Comparison of ENCODE assay signal across 15 cellular contexts in the genomic region with DNA sequence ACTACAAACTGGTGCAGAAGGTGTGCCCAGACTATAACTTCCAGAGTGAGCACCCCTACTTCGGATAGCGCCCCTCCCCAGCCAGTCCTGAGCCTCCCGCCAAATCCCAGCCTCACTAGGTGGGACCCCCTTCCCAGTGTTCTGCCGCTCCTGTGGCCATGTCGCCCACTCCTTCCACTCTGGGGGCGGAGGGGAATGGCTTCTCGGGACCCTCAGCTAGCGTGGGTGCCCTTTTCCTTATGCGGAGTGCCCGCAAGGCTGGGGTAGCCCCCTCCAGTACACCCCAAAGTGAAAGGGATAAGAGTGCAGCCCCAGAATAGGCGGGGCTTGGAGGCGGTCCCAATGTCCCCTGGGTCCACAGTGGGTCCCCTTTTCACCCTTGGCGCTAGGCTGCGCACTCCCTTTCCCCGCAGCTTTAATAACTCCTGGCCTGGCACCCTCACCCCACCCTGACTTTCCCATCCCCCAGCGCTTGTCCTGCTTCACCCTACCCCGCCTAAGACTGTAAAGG. TPM values are rescaled to one million over a fixed set of nuclear protein-coding genes. Genes with fewer than 3 reads are reported as not detected.
DNase-seq lines count a peak whose midpoint lies in the region; ATAC-seq, FAIRE-seq and TF ChIP-seq lines count a peak whose summit lies in the region.
"Had no signal": no experiment of that assay in that cellular context is flagged by ENCODE, and none has a peak within 500 bp of the region (broad histone marks: within the 10 kb centered on the region; RNA-seq: fewer than 3 reads in every experiment).

No MANE protein-coding gene starts in this region.

- TF ChIP-seq CTCF in MM.1S (IDR thresholded peaks at IDR 0.05; ENCODE audit: low read length) (no peak), GM12878 (IDR thresholded peaks at IDR 0.05 in 2 of 3, conservative IDR thresholded peaks at IDR 0.05 in 1 of 3; ENCODE audit: control insufficient read depth in 2 of 3, extremely low read depth in 1 of 3, insufficient read depth in 1 of 3, low read depth in 3 of 3, low read length in 3 of 3) (no peak)

- POLR2A ChIA-PET in GM12878 (lab: Charles Lee) = no interaction called here

- H3K4me1 ChIP-seq in MM.1S (ENCODE audit: low read length) (peaks cover 16% of the 10 kb centered on the region), GM12878 (ENCODE audit: control insufficient read depth, insufficient read depth, low read length) (peaks cover 22% of the 10 kb centered on the region)

- no peak for TF ChIP-seq RAD21 in GM12878 (IDR thresholded peaks at IDR 0.05; ENCODE audit: insufficient read depth, low read depth, low read length)

- H3K4me2 ChIP-seq in MM.1S (ENCODE audit: low read depth, low read length) (peak overlapping the region; percentile 33; the same call in 1 of the 2 replicates), GM12878 (ENCODE audit: control insufficient read depth, insufficient read depth) (peak overlapping the region; percentile 38; the same call in 1 of the 2 replicates)

- RAD21 ChIA-PET in GM12878 (lab: Charles Lee; ENCODE audit: unreplicated experiment) = interaction anchor here (1.9 kb wide), 1 partner anchor 12 kb away, joined by 9 read pairs; no protein-coding TSS in a partner anchor

- H3K36me3 ChIP-seq in MM.1S (replicated peaks; ENCODE audit: insufficient read depth, low read length) (no peaks in the 10 kb centered on the region), GM12878 (ENCODE audit: control insufficient read depth in 2 of 2, insufficient read depth in 2 of 2, low read length in 1 of 2) (no peaks in the 10 kb centered on the region)
- H3K36me3 ChIP-seq: cardiac muscle cell, ovary, vagina had no signal

- ATAC-seq in GM12878 = no peak
- no peak for ATAC-seq in stimulated activated effector memory CD8-positive, alpha-beta T cell treated with anti-CD3 and anti-CD28 coated beads, Interleukin-12 subunit alpha, Interleukin-12 subunit beta, amount 100 ng/mL, for 72 hours
- ATAC-seq in GM19395 (IDR thresholded peaks at IDR 0.05; ENCODE audit: unreplicated experiment) = no peak
- ATAC-seq in GM21786 (IDR thresholded peaks at IDR 0.05; ENCODE audit: unreplicated experiment) = no peak
- no peak for ATAC-seq in HG03354 (IDR thresholded peaks at IDR 0.05; ENCODE audit: poor library complexity, severe bottlenecking, unreplicated experiment)
- ATAC-seq: heart left ventricle had no signal

- FAIRE-seq in GM12878 (lab: Jason Lieb, UNC) = no peak

- intact Hi-C loops in activated naive CD4-positive, alpha-beta T cell treated with anti-CD3 and anti-CD28 coated beads for 36 hours (cut with micrococcal nuclease) = loop anchor here (2.0 to 10.0 kb wide), 2 partner anchors 13 to 619 kb away; a partner anchor contains a TSS
- intact Hi-C loops in GM12878 (cut with micrococcal nuclease; ENCODE audit: unreplicated experiment) = no loop called here

- in situ Hi-C loops in GM12878 (cut with MboI) = no loop called here

- no peak overlapping the region for H3K27ac Mint-ChIP-seq in activated naive CD4-positive, alpha-beta T cell treated with anti-CD3 and anti-CD28 coated beads for 36 hours
- H3K27ac Mint-ChIP-seq in stimulated activated effector memory CD8-positive, alpha-beta T cell treated with anti-CD3 and anti-CD28 coated beads, Interleukin-12 subunit alpha, Interleukin-12 subunit beta, amount 100 ng/mL, for 72 hours = no peak overlapping the region
- H3K27ac Mint-ChIP-seq: mesothelial cell of epicardium had no signal

- no peak for TF ChIP-seq EP300 in GM12878 (IDR thresholded peaks at IDR 0.05; ENCODE audit: borderline replicate concordance in 1 of 2, control insufficient read depth in 1 of 2, low read depth in 2 of 2, low read length in 2 of 2)

- CTCF ChIA-PET in activated naive CD4-positive, alpha-beta T cell treated with anti-CD3 and anti-CD28 coated beads for 36 hours (lab: Charles Lee) = interaction anchor here (0.6 to 12.9 kb wide), 6 partner anchors 8 to 227 kb away, joined by 3 to 290 read pairs (median 6); a partner anchor contains a TSS
- CTCF ChIA-PET in GM12878 (lab: Yijun Ruan, JAX) = interaction anchor here (0.5 to 7.8 kb wide), 5 partner anchors 8 to 229 kb away, joined by 3 to 202 read pairs (median 12); a partner anchor contains a TSS

- SMC1A ChIA-PET in GM12878 (lab: Charles Lee; ENCODE audit: uncharacterized antibody, unreplicated experiment) = interaction anchor here (1.0 to 1.3 kb wide), 2 partner anchors 12 to 18 kb away, joined by 3 to 4 read pairs; no protein-coding TSS in a partner anchor

- H3K27me3 Mint-ChIP-seq in activated naive CD4-positive, alpha-beta T cell treated with anti-CD3 and anti-CD28 coated beads for 36 hours (ENCODE audit: low read depth) = peaks cover 59% of the 10 kb centered on the region

- BruUV-seq in GM12878 (replicated peaks; lab: Mats Ljungman, UMichigan) = no TSS peak

- H3K27me3 ChIP-seq in MM.1S (replicated peaks; ENCODE audit: insufficient read depth, low read length) (peaks cover 45% of the 10 kb centered on the region), GM12878 (replicated peaks in 1 of 2; ENCODE audit: control insufficient read depth in 2 of 2, insufficient read depth in 2 of 2, low read length in 1 of 2) (peaks cover 13 to 17% of the 10 kb centered on the region in 2 experiments; a peak in 3 of 4 replicates)

- peaks cover 13% of the 10 kb centered on the region for H3K36me3 Mint-ChIP-seq in activated naive CD4-positive, alpha-beta T cell treated with anti-CD3 and anti-CD28 coated beads for 36 hours (ENCODE audit: low read depth)
- peaks cover 29% of the 10 kb centered on the region for H3K36me3 Mint-ChIP-seq in stimulated activated effector memory CD8-positive, alpha-beta T cell treated with anti-CD3 and anti-CD28 coated beads, Interleukin-12 subunit alpha, Interleukin-12 subunit beta, amount 100 ng/mL, for 72 hours
- H3K36me3 Mint-ChIP-seq: mesothelial cell of epicardium had no signal

- H3K27ac ChIP-seq in MM.1S (ENCODE audit: low read length) = no peak overlapping the region
- H3K27ac ChIP-seq in GM12878 (ENCODE audit: control insufficient read depth, insufficient read depth) = no peak overlapping the region
- H3K27ac ChIP-seq: cardiac muscle cell, heart left ventricle, ovary, vagina had no signal

- H3K4me3 ChIP-seq in MM.1S (ENCODE audit: low read length) = no peak overlapping the region
- H3K4me3 ChIP-seq in GM12878 = no peak overlapping the region
- H3K4me3 ChIP-seq: ovary, skin epidermis, vagina had no signal

- no peak for TF ChIP-seq POLR2A in GM12878 (IDR thresholded peaks at IDR 0.05; ENCODE audit: low read depth, low read length)

- no peaks in the 10 kb centered on the region for H3K9me2 ChIP-seq in MM.1S (replicated peaks; ENCODE audit: insufficient read depth, low read length)

- H3K9me3 Mint-ChIP-seq in activated naive CD4-positive, alpha-beta T cell treated with anti-CD3 and anti-CD28 coated beads for 36 hours = no peaks in the 10 kb centered on the region
- no peaks in the 10 kb centered on the region for H3K9me3 Mint-ChIP-seq in stimulated activated effector memory CD8-positive, alpha-beta T cell treated with anti-CD3 and anti-CD28 coated beads, Interleukin-12 subunit alpha, Interleukin-12 subunit beta, amount 100 ng/mL, for 72 hours
- H3K9me3 Mint-ChIP-seq: mesothelial cell of epicardium had no signal

- peaks cover 13% of the 10 kb centered on the region for H3K79me2 ChIP-seq in MM.1S (ENCODE audit: low read length)
- peaks cover 13% of the 10 kb centered on the region for H3K79me2 ChIP-seq in GM12878 (ENCODE audit: control insufficient read depth, insufficient read depth, low read length)

- no peak for DNase-seq in activated naive CD4-positive, alpha-beta T cell treated with anti-CD3 and anti-CD28 coated beads for 36 hours
- no peak for DNase-seq in activated naive CD4-positive, alpha-beta T cell (lab: John Stamatoyannopoulos, UW)
- no peak for DNase-seq in MM.1S
- no peak for DNase-seq in GM12878 (ENCODE audit: low read depth, low spot score)
- DNase-seq in stimulated activated effector memory CD8-positive, alpha-beta T cell treated with anti-CD3 and anti-CD28 coated beads, Interleukin-12 subunit alpha, Interleukin-12 subunit beta, amount 100 ng/mL, for 72 hours (ENCODE audit: low spot score in 2 of 2) = no peak
- DNase-seq: DMS 273 treated with DMSO at 0.1 percent for 48 hours had no signal

- peaks cover 47% of the 10 kb centered on the region for H3K4me1 Mint-ChIP-seq in activated naive CD4-positive, alpha-beta T cell treated with anti-CD3 and anti-CD28 coated beads for 36 hours (ENCODE audit: low read depth)
- peaks cover 77% of the 10 kb centered on the region for H3K4me1 Mint-ChIP-seq in stimulated activated effector memory CD8-positive, alpha-beta T cell treated with anti-CD3 and anti-CD28 coated beads, Interleukin-12 subunit alpha, Interleukin-12 subunit beta, amount 100 ng/mL, for 72 hours

- H3K9ac ChIP-seq in MM.1S (ENCODE audit: low read length) (no peak overlapping the region), GM12878 (ENCODE audit: control insufficient read depth, insufficient read depth, low read length) (no peak overlapping the region)

- no peaks in the 10 kb centered on the region for H3F3A ChIP-seq in MM.1S (ENCODE audit: insufficient read depth, low read length)

- no peaks in the 10 kb centered on the region for H4K20me1 ChIP-seq in MM.1S (ENCODE audit: insufficient read depth, low read length)
- H4K20me1 ChIP-seq in GM12878 (ENCODE audit: control insufficient read depth, insufficient read depth) = no peaks in the 10 kb centered on the region

- 25% methylated on average over 17 of the region's 17 CpGs for WGBS in GM12878 (ENCODE audit: insufficient coverage, insufficient replicate concordance, low lambda C conversion rate, missing lambda C conversion rate)

- H2AFZ ChIP-seq in MM.1S (ENCODE audit: low read length) = peak overlapping the region; percentile 15; the same call in 1 of the 2 replicates
- no peak overlapping the region for H2AFZ ChIP-seq in GM12878 (ENCODE audit: control insufficient read depth, low read depth, low read length)

- peak overlapping the region; percentile 62 for H3K4me3 Mint-ChIP-seq in activated naive CD4-positive, alpha-beta T cell treated with anti-CD3 and anti-CD28 coated beads for 36 hours
- peak overlapping the region; percentile 55 for H3K4me3 Mint-ChIP-seq in stimulated activated effector memory CD8-positive, alpha-beta T cell treated with anti-CD3 and anti-CD28 coated beads, Interleukin-12 subunit alpha, Interleukin-12 subunit beta, amount 100 ng/mL, for 72 hours

- no peaks in the 10 kb centered on the region for H3K9me3 ChIP-seq in MM.1S (replicated peaks; ENCODE audit: insufficient read depth, low read length)
- no peaks in the 10 kb centered on the region for H3K9me3 ChIP-seq in GM12878 (replicated peaks; ENCODE audit: control insufficient read depth, insufficient read depth, low read length)
- H3K9me3 ChIP-seq: heart left ventricle, ovary, vagina had no signal

RNA-seq across cellular contexts. Expression of a gene that starts 3.8 kb away (rescaled TPM):
- total RNA-seq in activated naive CD4-positive, alpha-beta T cell treated with anti-CD3 and anti-CD28 coated beads for 36 hours = 100 to 1,000 TPM; 542 to 552 TPM
- 103 and 117 TPM in 2 replicates for total RNA-seq in GM12878 (2013; cell fraction: nucleolus; rRNA removed)
- total RNA-seq in GM12878 (2014; rRNA removed) = 247 and 292 TPM in 2 replicates
- total RNA-seq in GM12878 (2014; rRNA removed; fragmentation: Illumina TruSeq; extraction: Trizol) = 147 and 158 TPM in 2 replicates
- total RNA-seq in GM12878 (2021) = 288 and 297 TPM in 2 replicates
- 113 TPM for polyA plus RNA-seq in GM12878 (2011; ENCODE audit: low read depth)
- 93.5 and 253 TPM in 2 replicates for polyA plus RNA-seq in GM12878 (2011; rRNA removed)
- polyA plus RNA-seq in GM12878 (2011; cell fraction: cytosol; rRNA removed) = 380 and 408 TPM in 2 replicates
- 498 and 628 TPM in 2 replicates for polyA plus RNA-seq in GM12878 (2011; cell fraction: nucleus; rRNA removed)
- 207 and 235 TPM in 2 replicates for polyA plus RNA-seq in GM12878 (2012)
- polyA plus RNA-seq in GM12878 (2014; fragmentation: Illumina TruSeq; extraction: Trizol) = 96.4 and 282 TPM in 2 replicates
- 10 to 100 TPM; 57.0 to 65.6 TPM for polyA plus RNA-seq in GM12878 (2014; fragmentation: Nextera tagmentation; extraction: Ambion mirVana)
- 193 and 221 TPM in 2 replicates for polyA plus RNA-seq in GM12878 (2014; rRNA removed)
- 100 to 1,000 TPM; 153 to 178 TPM for polyA plus RNA-seq in GM12878 (2016; fragmentation: Nextera tagmentation; extraction: Ambion mirVana)
- polyA minus RNA-seq in GM12878 (2011; rRNA and poly(A)+ RNA removed) = 217 and 275 TPM in 2 replicates
- 110 and 146 TPM in 2 replicates for polyA minus RNA-seq in GM12878 (2011; cell fraction: cytosol; rRNA and poly(A)+ RNA removed)
- 118 and 173 TPM in 2 replicates for polyA minus RNA-seq in GM12878 (2011; cell fraction: nucleus; rRNA and poly(A)+ RNA removed)

RNA-seq across cellular contexts. Expression of a gene that starts 9.1 kb away (rescaled TPM):
- under 1 TPM; 0.25 to 0.79 TPM for total RNA-seq in activated naive CD4-positive, alpha-beta T cell treated with anti-CD3 and anti-CD28 coated beads for 36 hours
- 0.48 TPM in 1 of 2 replicates, not detected in the other for total RNA-seq in GM12878 (2013; cell fraction: nucleolus; rRNA removed)
- total RNA-seq in GM12878 (2014; rRNA removed) (not detected in 2 replicates), GM12878 (2014; rRNA removed; fragmentation: Illumina TruSeq; extraction: Trizol) (not detected in 2 replicates), GM12878 (2021) (0.19 and 0.26 TPM in 2 replicates)
- not detected for polyA plus RNA-seq in GM12878 (2011; ENCODE audit: low read depth)
- polyA plus RNA-seq in GM12878 (2011; rRNA removed) (not detected in 2 replicates), GM12878 (2014; fragmentation: Illumina TruSeq; extraction: Trizol) (0.03 TPM in 1 of 2 replicates, not detected in the other), GM12878 (2014; fragmentation: Nextera tagmentation; extraction: Ambion mirVana) (not detected), GM12878 (2014; rRNA removed) (not detected in 2 replicates), GM12878 (2016; fragmentation: Nextera tagmentation; extraction: Ambion mirVana) (not detected)
- 0.12 TPM in 1 of 2 replicates, not detected in the other for polyA plus RNA-seq in GM12878 (2011; cell fraction: cytosol; rRNA removed)
- 0.29 and 0.58 TPM in 2 replicates for polyA plus RNA-seq in GM12878 (2011; cell fraction: nucleus; rRNA removed)
- 0.46 and 0.54 TPM in 2 replicates for polyA plus RNA-seq in GM12878 (2012)
- not detected in 2 replicates for polyA minus RNA-seq in GM12878 (2011; rRNA and poly(A)+ RNA removed)
- polyA minus RNA-seq in GM12878 (2011; cell fraction: cytosol; rRNA and poly(A)+ RNA removed) = not detected in 2 replicates
- not detected in 2 replicates for polyA minus RNA-seq in GM12878 (2011; cell fraction: nucleus; rRNA and poly(A)+ RNA removed)

RNA-seq across cellular contexts. Expression of a gene that starts 25.3 kb away (rescaled TPM):
- total RNA-seq in activated naive CD4-positive, alpha-beta T cell treated with anti-CD3 and anti-CD28 coated beads for 36 hours = 1 to 10 TPM in 1 of 2 experiments, under 1 TPM in 1; 0.93 to 1.5 TPM
- total RNA-seq in GM12878 (2013; cell fraction: nucleolus; rRNA removed) = 3.2 and 4.8 TPM in 2 replicates
- 2.7 and 3.6 TPM in 2 replicates for total RNA-seq in GM12878 (2014; rRNA removed)
- total RNA-seq in GM12878 (2014; rRNA removed; fragmentation: Illumina TruSeq; extraction: Trizol) = 3.3 and 4.0 TPM in 2 replicates
- 5.5 and 5.7 TPM in 2 replicates for total RNA-seq in GM12878 (2021)
- polyA plus RNA-seq in GM12878 (2011; ENCODE audit: low read depth) = 3.8 TPM
- polyA plus RNA-seq in GM12878 (2011; rRNA removed) = 8.8 and 10.4 TPM in 2 replicates
- 7.2 and 7.5 TPM in 2 replicates for polyA plus RNA-seq in GM12878 (2011; cell fraction: cytosol; rRNA removed)
- 9.9 and 11.7 TPM in 2 replicates for polyA plus RNA-seq in GM12878 (2011; cell fraction: nucleus; rRNA removed)
- 6.6 and 7.7 TPM in 2 replicates for polyA plus RNA-seq in GM12878 (2012)
- polyA plus RNA-seq in GM12878 (2014; fragmentation: Illumina TruSeq; extraction: Trizol) = 9.8 and 9.9 TPM in 2 replicates
- polyA plus RNA-seq in GM12878 (2014; fragmentation: Nextera tagmentation; extraction: Ambion mirVana) = under 1 TPM; 0.49 to 0.55 TPM
- polyA plus RNA-seq in GM12878 (2014; rRNA removed) = 8.3 and 9.4 TPM in 2 replicates
- polyA plus RNA-seq in GM12878 (2016; fragmentation: Nextera tagmentation; extraction: Ambion mirVana) = 1 to 10 TPM; 1.7 to 2.1 TPM
- polyA minus RNA-seq in GM12878 (2011; rRNA and poly(A)+ RNA removed) = 4.6 and 5.5 TPM in 2 replicates
- 3.5 and 3.9 TPM in 2 replicates for polyA minus RNA-seq in GM12878 (2011; cell fraction: cytosol; rRNA and poly(A)+ RNA removed)
- polyA minus RNA-seq in GM12878 (2011; cell fraction: nucleus; rRNA and poly(A)+ RNA removed) = 2.2 and 2.3 TPM in 2 replicates
